Comparison of ENCODE assay signal across 11 cellular contexts in the genomic region with DNA sequence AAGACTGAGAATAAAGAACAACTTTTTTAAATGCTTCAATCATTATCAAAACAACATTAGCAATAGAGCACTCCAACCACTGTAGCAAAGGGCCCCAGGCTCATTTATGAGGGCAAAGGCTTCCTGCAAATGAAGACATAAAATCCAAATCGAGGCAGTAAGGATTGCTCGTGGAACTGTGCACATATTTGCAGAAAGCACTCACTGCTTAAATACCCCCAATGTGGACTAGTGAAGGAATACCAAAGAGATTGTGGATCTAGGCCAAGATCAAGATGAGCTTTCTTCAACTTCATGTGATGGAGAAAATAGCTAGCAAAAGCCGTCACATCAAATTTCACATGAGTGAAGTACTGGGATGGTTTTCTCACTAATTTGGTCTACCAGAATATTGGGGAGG. TPM values are rescaled to one million over a fixed set of nuclear protein-coding genes. Genes with fewer than 3 reads are reported as not detected.
"Had no signal": no experiment of that assay in that cellular context is flagged by ENCODE, and none has a peak within 500 bp of the region (broad histone marks: within the 10 kb centered on the region; RNA-seq: fewer than 3 reads in every experiment).

No MANE protein-coding gene starts in this region.

- FAIRE-seq: H1, H54 had no signal

- H3K27ac ChIP-seq: GM23248 had no signal

- H3K4me3 Mint-ChIP-seq: GM23338, H9, HFFc6 had no signal

- ATAC-seq: GM23338, HCT116 had no signal

- DNase-seq: GM23248, GOT3, H7, H9, HCEC 1CT, HFFc6 had no signal

- H2AFZ ChIP-seq: GM23248, GM23338 had no signal

- H3K4me2 ChIP-seq: GM23338 had no signal

- H3K9ac ChIP-seq: GM23248 had no signal

- H3K27ac Mint-ChIP-seq: GM23338, HFFc6 had no signal

- H3K9me3 ChIP-seq: HAP-1 had no signal

- H3K4me3 ChIP-seq: GM23248, GM23338, HAP-1 had no signal

RNA-seq across cellular contexts. Expression of a gene that starts 35.2 kb away (rescaled TPM):
- total RNA-seq: GM23248, HFFc6 had no signal
- polyA plus RNA-seq: GM23248 had no signal
